ENCODE assay signal across 23 cellular contexts in genomic region chr6:167504412-167504961, GRCh38.
"Had no signal": no experiment of that assay in that cellular context is flagged by ENCODE, and none has a peak within 500 bp of the region (broad histone marks: within the 10 kb centered on the region; RNA-seq: fewer than 3 reads in every experiment).

No MANE protein-coding gene starts in this region.

- H3K9me3 ChIP-seq: breast epithelium, esophagus muscularis mucosa, lower lobe of right lung, prostate gland, thyroid gland, upper lobe of right lung had no signal

- ATAC-seq: activated CD4-positive, CD25-positive, alpha-beta regulatory T cell treated with anti-CD3 and anti-CD28 coated beads, Interleukin-2, amount 50 U/mL, for 24 hours; activated T-helper 17 cell treated with anti-CD3 and anti-CD28 coated beads, Interleukin-2, amount 50 U/mL, for 72 hours; left colon; stimulated activated naive CD8-positive, alpha-beta T cell treated with anti-CD3 and anti-CD28 coated beads, Interleukin-15, Interleukin-2, amounts not matched to agents 100 U/mL and 50 U/mL, for 24 hours; T-helper 17 cell had no signal

- H3K27me3 Mint-ChIP-seq: activated CD4-positive, alpha-beta T cell treated with anti-CD3 and anti-CD28 coated beads, Interleukin-2, amount 10 ng/mL, durations not matched to agents 7 days and 5 days; activated T-cell treated with anti-CD3 and anti-CD28 coated beads, Interleukin-2, amount 50 U/mL, for 24 hours; central memory CD8-positive, alpha-beta T cell had no signal

- H3K27me3 ChIP-seq: breast epithelium, thyroid gland, upper lobe of right lung had no signal

- H3K4me3 ChIP-seq: breast epithelium, esophagus muscularis mucosa, lower lobe of right lung, prostate gland, thyroid gland, upper lobe of right lung had no signal

- H3K27ac ChIP-seq: breast epithelium, esophagus muscularis mucosa, lower lobe of right lung, prostate gland, thyroid gland, upper lobe of right lung had no signal

- H3K36me3 ChIP-seq: breast epithelium, esophagus muscularis mucosa, lower lobe of right lung, prostate gland, thyroid gland, upper lobe of right lung had no signal

- H3K27ac Mint-ChIP-seq: activated CD4-positive, alpha-beta T cell treated with anti-CD3 and anti-CD28 coated beads, Interleukin-2, amount 10 ng/mL, durations not matched to agents 7 days and 5 days; activated naive CD8-positive, alpha-beta T cell treated with anti-CD3 and anti-CD28 coated beads for 36 hours; activated T-cell treated with anti-CD3 and anti-CD28 coated beads, Interleukin-2, amount 50 U/mL, for 24 hours; activated T-helper 17 cell treated with anti-CD3 and anti-CD28 coated beads, Interleukin-2, amount 50 U/mL, for 72 hours; T-helper 17 cell had no signal

- H3K4me1 ChIP-seq: breast epithelium, lower lobe of right lung, prostate gland, thyroid gland, upper lobe of right lung had no signal

- H3K9me3 Mint-ChIP-seq: activated CD4-positive, alpha-beta T cell treated with anti-CD3 and anti-CD28 coated beads, Interleukin-2, amount 10 ng/mL, durations not matched to agents 7 days and 5 days; activated naive CD8-positive, alpha-beta T cell treated with anti-CD3 and anti-CD28 coated beads for 36 hours; activated T-cell treated with anti-CD3 and anti-CD28 coated beads, Interleukin-2, amount 50 U/mL, for 24 hours; activated T-helper 17 cell treated with anti-CD3 and anti-CD28 coated beads, Interleukin-2, amount 50 U/mL, for 72 hours; central memory CD8-positive, alpha-beta T cell had no signal

- DNase-seq: activated CD4-positive, alpha-beta T cell treated with anti-CD3 and anti-CD28 coated beads, Interleukin-2, amount 10 ng/mL, durations not matched to agents 7 days and 5 days; activated naive CD4-positive, alpha-beta T cell; activated naive CD8-positive, alpha-beta T cell treated with anti-CD3 and anti-CD28 coated beads for 36 hours; activated T-cell treated with anti-CD3 and anti-CD28 coated beads, Interleukin-2, amount 50 U/mL, for 24 hours; effector memory CD4-positive, alpha-beta T cell; islet precursor cell; left colon; lower lobe of right lung; mesendoderm; naive B cell; stimulated activated CD4-positive, alpha-beta T cell treated with anti-CD3 and anti-CD28 coated beads, Interleukin-12 subunit alpha, Interleukin-12 subunit beta, amount 100 ng/mL, for 4 hours; stimulated activated CD4-positive, alpha-beta T cell treated with anti-CD3 and anti-CD28 coated beads, Interleukin-4, amount 100 ng/mL, for 4 hours; stimulated activated naive CD8-positive, alpha-beta T cell treated with anti-CD3 and anti-CD28 coated beads, Interleukin-15, Interleukin-2, amounts not matched to agents 100 U/mL and 50 U/mL, for 24 hours; SW 1271; T-helper 17 cell; thyroid gland; upper lobe of right lung had no signal

- H3K36me3 Mint-ChIP-seq: activated naive CD8-positive, alpha-beta T cell treated with anti-CD3 and anti-CD28 coated beads for 36 hours; naive B cell had no signal

- H3K4me1 Mint-ChIP-seq: activated CD4-positive, alpha-beta T cell treated with anti-CD3 and anti-CD28 coated beads, Interleukin-2, amount 10 ng/mL, durations not matched to agents 7 days and 5 days; activated naive CD8-positive, alpha-beta T cell treated with anti-CD3 and anti-CD28 coated beads for 36 hours; activated T-helper 17 cell treated with anti-CD3 and anti-CD28 coated beads, Interleukin-2, amount 50 U/mL, for 72 hours; central memory CD8-positive, alpha-beta T cell; naive B cell had no signal

- H3K4me3 Mint-ChIP-seq: activated CD4-positive, alpha-beta T cell treated with anti-CD3 and anti-CD28 coated beads, Interleukin-2, amount 10 ng/mL, durations not matched to agents 7 days and 5 days; activated naive CD8-positive, alpha-beta T cell treated with anti-CD3 and anti-CD28 coated beads for 36 hours; activated T-cell treated with anti-CD3 and anti-CD28 coated beads, Interleukin-2, amount 50 U/mL, for 24 hours; activated T-helper 17 cell treated with anti-CD3 and anti-CD28 coated beads, Interleukin-2, amount 50 U/mL, for 72 hours; central memory CD8-positive, alpha-beta T cell; T-helper 17 cell had no signal
